Comparison of ENCODE assay signal across 4 cellular contexts in genomic region chr1:27627733-27628132, GRCh38. TPM values are rescaled to one million over a fixed set of nuclear protein-coding genes. Genes with fewer than 3 reads are reported as not detected.
"Had no signal": no experiment of that assay in that cellular context is flagged by ENCODE, and none has a peak within 500 bp of the region (broad histone marks: within the 10 kb centered on the region; RNA-seq: fewer than 3 reads in every experiment).

No MANE protein-coding gene starts in this region.

RNA-seq across cellular contexts. Expression of gene FGR, which starts 7.3 kb away (rescaled TPM):
- total RNA-seq: cardiac muscle cell, endothelial cell of umbilical vein, fibroblast of lung, foreskin keratinocyte had no signal
